Comparison of ENCODE assay signal across 19 cellular contexts in genomic region chr6:44473393-44473792, GRCh38.
DNase-seq lines count a peak whose midpoint lies in the region; ATAC-seq and TF ChIP-seq lines count a peak whose summit lies in the region.
"Had no signal": no experiment of that assay in that cellular context is flagged by ENCODE, and none has a peak within 500 bp of the region (broad histone marks: within the 10 kb centered on the region; RNA-seq: fewer than 3 reads in every experiment).

No MANE protein-coding gene starts in this region.

- H3K9me3 ChIP-seq in HUES64 (ENCODE audit: insufficient read depth, low read depth, low read length) (no peaks in the 10 kb centered on the region), endodermal cell (ENCODE audit: control insufficient read depth, low read length) (no peaks in the 10 kb centered on the region), mammary epithelial cell (replicated peaks; ENCODE audit: insufficient read depth, low read length) (no peaks in the 10 kb centered on the region), aorta (ENCODE audit: control insufficient read depth, low read length) (no peaks in the 10 kb centered on the region)
- H3K9me3 ChIP-seq: BLaER1 treated with 17β-estradiol and CSF1 and Interleukin-3, amounts not matched to agents 10 nM and 100 nM had no signal

- H3K79me1 ChIP-seq in mesendoderm (ENCODE audit: low read length): no peaks in the 10 kb centered on the region

- H4K20me1 ChIP-seq in GM23338 (replicated peaks; ENCODE audit: insufficient read depth) (no peaks in the 10 kb centered on the region), mammary epithelial cell (ENCODE audit: insufficient read depth, low read length) (no peaks in the 10 kb centered on the region)
- H4K20me1 ChIP-seq: BLaER1 treated with 17β-estradiol and CSF1 and Interleukin-3, amounts not matched to agents 10 nM and 100 nM had no signal

- H3K79me2 ChIP-seq in GM23338 (replicated peaks; ENCODE audit: insufficient read depth) (no peaks in the 10 kb centered on the region), mesendoderm (ENCODE audit: control insufficient read depth, insufficient read depth, low read length) (no peaks in the 10 kb centered on the region), mammary epithelial cell (ENCODE audit: insufficient read depth, low read length) (no peaks in the 10 kb centered on the region)

- H3K4me3 Mint-ChIP-seq in GM23338 (no peak overlapping the region), endodermal cell (no peak overlapping the region)
- H3K4me3 Mint-ChIP-seq: B cell; CD8-positive, alpha-beta T cell; HFFc6 had no signal

- H3K56ac ChIP-seq in mesendoderm (ENCODE audit: low read length): no peak overlapping the region

- 0 out of 2 replicates have a peak, but pooled peaks cover 3% of the 10 kb centered on the region for H3F3A ChIP-seq in GM23338 (replicated peaks; ENCODE audit: low read depth)

- H3K27ac Mint-ChIP-seq in GM23338 (no peak overlapping the region), endodermal cell (no peak overlapping the region)
- H3K27ac Mint-ChIP-seq: B cell; CD8-positive, alpha-beta T cell; HFFc6 had no signal

- no peak overlapping the region for H3K23ac ChIP-seq in mesendoderm (ENCODE audit: low read length)

- no peak overlapping the region for H2BK5ac ChIP-seq in mesendoderm (ENCODE audit: low read length)

- no peak for DNase-seq in GM23338 (ENCODE audit: low spot score)
- peak; percentile 50 for DNase-seq in endodermal cell
- no peak for DNase-seq in mesendoderm
- no peak for DNase-seq in mammary epithelial cell
- no peak for DNase-seq in aorta
- no peak for DNase-seq in activated CD4-positive, alpha-beta T cell treated with anti-CD3 and anti-CD28 coated beads, Interleukin-2, amount 50 U/mL, for 1 hour
- DNase-seq: 8988T; Calu3; CD8-positive, alpha-beta T cell; DMS79 treated with DMSO at 0.1 percent for 48 hours; GF-D8; GM23248; HFFc6 had no signal

- H3K36me3 Mint-ChIP-seq in GM23338 (ENCODE audit: low read depth): no peaks in the 10 kb centered on the region
- H3K36me3 Mint-ChIP-seq in endodermal cell (ENCODE audit: low read depth): no peaks in the 10 kb centered on the region
- H3K36me3 Mint-ChIP-seq: CD8-positive, alpha-beta T cell had no signal

- H3K9ac ChIP-seq in HUES64 (ENCODE audit: low read depth, low read length): no peak overlapping the region
- no peak overlapping the region for H3K9ac ChIP-seq in endodermal cell (ENCODE audit: extremely low read depth, low read length, poor library complexity, severe bottlenecking)
- no peak overlapping the region for H3K9ac ChIP-seq in mesendoderm (ENCODE audit: low read length)
- H3K9ac ChIP-seq in mammary epithelial cell (ENCODE audit: insufficient read depth, low read length): no peak overlapping the region
- H3K9ac ChIP-seq: BLaER1 treated with 17β-estradiol and CSF1 and Interleukin-3, amounts not matched to agents 10 nM and 100 nM; GM23248 had no signal

- 87% methylated on average over 11 of the region's 11 CpGs for WGBS in HUES64
- WGBS in endodermal cell (ENCODE audit: insufficient coverage in 1 of 2, insufficient read length in 1 of 2), 2 experiments: 93 to 94% methylated on average over 8 to 11 of the region's 11 CpGs
- WGBS in mesendoderm (ENCODE audit: extremely low coverage, insufficient coverage, low lambda C conversion rate): no CpG with 5 or more reads among the region's 11 CpGs
- WGBS in mammary epithelial cell (ENCODE audit: low coverage, missing lambda C conversion rate): 98% methylated on average over 9 of the region's 11 CpGs
- 94 to 96% methylated on average over 11 of the region's 11 CpGs for WGBS in aorta, 2 donors

- TF ChIP-seq CTCF in GM23338 (conservative IDR thresholded peaks at IDR 0.05; ENCODE audit: low read depth in 2 of 2): no peak
- no peak for TF ChIP-seq CTCF in endodermal cell (conservative IDR thresholded peaks at IDR 0.05)
- no peak for TF ChIP-seq CTCF in mammary epithelial cell (conservative IDR thresholded peaks at IDR 0.05 in 1 of 2, IDR thresholded peaks at IDR 0.05 in 1 of 2; ENCODE audit: extremely low read depth in 1 of 2, insufficient read depth in 1 of 2, low read depth in 1 of 2, low read length in 2 of 2)

- ATAC-seq in GM23338: no peak
- no peak for ATAC-seq in aorta (ENCODE audit: low FRiP score)
- no peak for ATAC-seq in GM18868 (IDR thresholded peaks at IDR 0.05; ENCODE audit: unreplicated experiment)
- ATAC-seq: CD8-positive, alpha-beta T cell; HCT116; K562 had no signal

- H2AK5ac ChIP-seq in mesendoderm (ENCODE audit: low read length): no peak overlapping the region

- BruUV-seq in mammary epithelial cell (replicated peaks; lab: Mats Ljungman, UMichigan): no TSS peak

- H3K27me3 Mint-ChIP-seq in GM23338 (ENCODE audit: insufficient read depth, low read depth, poor library complexity): peaks cover 9% of the 10 kb centered on the region
- peaks cover 7% of the 10 kb centered on the region for H3K27me3 Mint-ChIP-seq in endodermal cell (ENCODE audit: insufficient read depth)

- H3K27me3 ChIP-seq in GM23338 (ENCODE audit: insufficient read depth) (no peaks in the 10 kb centered on the region), HUES64 (ENCODE audit: insufficient read depth, low read length) (no peaks in the 10 kb centered on the region), endodermal cell (ENCODE audit: control insufficient read depth, insufficient read depth, low read length, poor library complexity, severe bottlenecking) (peaks cover 8% of the 10 kb centered on the region), mesendoderm (ENCODE audit: insufficient read depth, low read length, poor library complexity) (no peaks in the 10 kb centered on the region), mammary epithelial cell (ENCODE audit: insufficient read depth, low read length) (no peaks in the 10 kb centered on the region), aorta (ENCODE audit: control insufficient read depth in 1 of 2, insufficient read depth in 2 of 2, low read length in 1 of 2) (no peaks in the 10 kb centered on the region)

- no peak overlapping the region for H2BK15ac ChIP-seq in mesendoderm (replicated peaks; ENCODE audit: low read depth)

- H4K8ac ChIP-seq in mesendoderm (ENCODE audit: low read depth, low read length): no peak overlapping the region

- H3K9me3 Mint-ChIP-seq in GM23338: no peaks in the 10 kb centered on the region
- no peaks in the 10 kb centered on the region for H3K9me3 Mint-ChIP-seq in endodermal cell
- H3K9me3 Mint-ChIP-seq: CD8-positive, alpha-beta T cell; HFFc6 had no signal

- H3K4ac ChIP-seq in mesendoderm (ENCODE audit: low read depth, low read length): no peak overlapping the region

- no peak overlapping the region for H3K18ac ChIP-seq in mesendoderm (ENCODE audit: low read length)

- H4K5ac ChIP-seq in mesendoderm (ENCODE audit: low read length): no peak overlapping the region

- intact Hi-C loops in mammary epithelial cell (cut with micrococcal nuclease): no loop called here
- intact Hi-C loops in aorta (cut with DNase I): loop anchor here in 1 of 2 donors (10.0 kb wide), 2 partner anchors 181 to 311 kb away; no protein-coding TSS in a partner anchor

- peaks cover 23% of the 10 kb centered on the region for H3K4me1 ChIP-seq in GM23338 (ENCODE audit: insufficient read depth)
- H3K4me1 ChIP-seq in HUES64 (ENCODE audit: insufficient read depth, low read length): peaks cover 20% of the 10 kb centered on the region
- no peaks in the 10 kb centered on the region for H3K4me1 ChIP-seq in endodermal cell (ENCODE audit: control insufficient read depth, insufficient read depth, low read length)
- H3K4me1 ChIP-seq in mesendoderm (ENCODE audit: control insufficient read depth, low read depth, low read length): no peaks in the 10 kb centered on the region
- H3K4me1 ChIP-seq in mammary epithelial cell (ENCODE audit: insufficient read depth, low read length): peaks cover 15% of the 10 kb centered on the region
- no peaks in the 10 kb centered on the region for H3K4me1 ChIP-seq in aorta (ENCODE audit: control insufficient read depth in 1 of 2, insufficient read depth in 2 of 2, low read length in 2 of 2)

- H2BK120ac ChIP-seq in mesendoderm (ENCODE audit: low read depth, low read length): no peak overlapping the region

- no peaks in the 10 kb centered on the region for H3K9me2 ChIP-seq in GM23338 (ENCODE audit: insufficient read depth)

- peak overlapping the region; percentile 95 for H2AFZ ChIP-seq in GM23338
- no peak overlapping the region for H2AFZ ChIP-seq in mammary epithelial cell (ENCODE audit: low read depth, low read length)
- H2AFZ ChIP-seq: GM23248 had no signal

- H3K4me3 ChIP-seq in GM23338: no peak overlapping the region
- no peak overlapping the region for H3K4me3 ChIP-seq in HUES64 (ENCODE audit: low read length)
- H3K4me3 ChIP-seq in endodermal cell (ENCODE audit: low read length): no peak overlapping the region
- H3K4me3 ChIP-seq in mesendoderm (ENCODE audit: low read length): no peak overlapping the region
- no peak overlapping the region for H3K4me3 ChIP-seq in mammary epithelial cell (replicated peaks in 1 of 3; ENCODE audit: insufficient read depth in 1 of 3, low read depth in 2 of 3, low read length in 3 of 3)
- H3K4me3 ChIP-seq in aorta (ENCODE audit: low read length in 2 of 2): no peak overlapping the region
- H3K4me3 ChIP-seq: BLaER1 treated with 17β-estradiol and CSF1 and Interleukin-3, amounts not matched to agents 10 nM and 100 nM; GM23248; K562 had no signal

- dilution Hi-C loops in mammary epithelial cell (cut with HindIII; ENCODE audit: low sequenced_read_pairs): no loop called here

- peaks cover 29% of the 10 kb centered on the region for H3K4me1 Mint-ChIP-seq in GM23338
- peaks cover 3% of the 10 kb centered on the region for H3K4me1 Mint-ChIP-seq in endodermal cell
- H3K4me1 Mint-ChIP-seq: B cell had no signal

- H3K4me2 ChIP-seq in GM23338 (no peak overlapping the region), mesendoderm (ENCODE audit: low read length) (no peak overlapping the region), mammary epithelial cell (ENCODE audit: insufficient read depth, low read depth, low read length) (no peak overlapping the region)

- H3K27ac ChIP-seq in GM23338 (ENCODE audit: low read depth): no peak overlapping the region
- H3K27ac ChIP-seq in HUES64 (ENCODE audit: low read depth, low read length): peak overlapping the region; percentile 79
- no peak overlapping the region for H3K27ac ChIP-seq in endodermal cell (ENCODE audit: low read depth, low read length)
- peak overlapping the region; percentile 2 for H3K27ac ChIP-seq in mesendoderm (ENCODE audit: low read depth, low read length)
- H3K27ac ChIP-seq in mammary epithelial cell (ENCODE audit: insufficient read depth, low read depth, low read length): no peak overlapping the region
- no peak overlapping the region for H3K27ac ChIP-seq in aorta (ENCODE audit: low read depth in 1 of 2, low read length in 2 of 2)
- H3K27ac ChIP-seq: BLaER1 treated with 17β-estradiol and CSF1 and Interleukin-3, amounts not matched to agents 10 nM and 100 nM; GM23248 had no signal

- H3K36me3 ChIP-seq in GM23338 (ENCODE audit: insufficient read depth) (no peaks in the 10 kb centered on the region), HUES64 (ENCODE audit: insufficient read depth, low read length) (no peaks in the 10 kb centered on the region), endodermal cell (ENCODE audit: control insufficient read depth, insufficient read depth, low read length) (no peaks in the 10 kb centered on the region), mesendoderm (ENCODE audit: control insufficient read depth, insufficient read depth, low read length) (no peaks in the 10 kb centered on the region), mammary epithelial cell (ENCODE audit: insufficient read depth, low read length) (no peaks in the 10 kb centered on the region), aorta (ENCODE audit: control insufficient read depth in 1 of 2, insufficient read depth in 2 of 2, low read length in 1 of 2) (no peaks in the 10 kb centered on the region)
- H3K36me3 ChIP-seq: BLaER1 treated with 17β-estradiol and CSF1 and Interleukin-3, amounts not matched to agents 10 nM and 100 nM had no signal

- in situ Hi-C loops in mammary epithelial cell (cut with MboI; ENCODE audit: low sequenced_read_pairs in 2 of 2): loop anchor here in 1 of 2 donors (10.0 kb wide), 1 partner anchor 951 kb away; no protein-coding TSS in a partner anchor

- CTCF ChIA-PET in mammary epithelial cell (lab: Charles Lee; ENCODE audit: low non-redundant PET): no interaction called here

Comparison
In these comparisons a context has a peak if more than half of its experiments do, and no peak if none do; other contexts are left out.
1. H3K27ac ChIP-seq: peak in HUES64 (single experiment) and mesendoderm (single experiment); none in GM23338 (single experiment), endodermal cell (single experiment), mammary epithelial cell (single experiment) and aorta (0 of 2).